In the genomic region with DNA sequence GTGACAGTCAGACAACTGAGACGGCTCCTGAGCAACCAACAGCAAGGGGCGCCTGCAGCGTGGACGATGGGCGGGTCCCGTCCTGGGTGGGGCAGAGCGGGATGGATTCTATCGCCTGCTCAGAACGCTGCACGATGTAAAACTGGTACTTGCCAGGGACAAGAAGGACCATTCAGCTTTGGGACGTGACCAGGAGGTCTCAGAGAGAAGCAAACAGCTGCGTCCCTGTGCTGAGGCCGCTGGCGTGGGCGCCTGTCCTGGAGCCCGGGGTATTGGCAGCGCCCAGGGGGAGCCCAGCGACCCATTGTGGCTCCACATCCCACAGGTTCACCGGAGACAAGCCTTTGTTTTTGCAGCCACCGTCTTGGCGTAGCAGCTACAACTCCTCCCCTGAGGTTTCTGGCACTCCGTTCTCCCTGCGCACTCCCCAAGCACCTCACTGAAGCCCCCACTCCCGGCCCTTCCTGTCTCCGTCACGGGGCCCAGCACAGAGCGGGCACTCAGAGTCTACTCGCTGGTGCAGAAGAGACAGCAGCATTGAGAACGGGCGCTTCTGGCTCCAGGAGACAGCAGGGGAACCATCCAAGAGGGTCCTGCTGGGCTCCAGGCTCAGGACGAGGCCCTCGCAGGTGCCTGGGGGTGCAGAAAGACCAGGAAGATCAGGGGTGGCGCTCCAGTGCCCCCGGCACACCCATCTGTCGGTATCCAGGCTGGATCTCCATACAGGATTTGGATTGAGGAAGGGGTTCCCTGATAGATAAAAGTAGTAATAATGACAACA, we compare ENCODE assay signal across 25 cellular contexts. TPM values are rescaled to one million over a fixed set of nuclear protein-coding genes. Genes with fewer than 3 reads are reported as not detected.
"Had no signal": no experiment of that assay in that cellular context is flagged by ENCODE, and none has a peak within 500 bp of the region (broad histone marks: within the 10 kb centered on the region; RNA-seq: fewer than 3 reads in every experiment).

No MANE protein-coding gene starts in this region.

- H3K36me3 ChIP-seq: left ventricle myocardium inferior, ovary, thoracic aorta had no signal

- ATAC-seq: activated T-cell treated with anti-CD3 and anti-CD28 coated beads, Interleukin-2, amount 50 U/mL, for 72 hours; natural killer cell; right cardiac atrium; stimulated activated naive B cell treated with anti-CD40 and anti-IgM and Interleukin-4, amounts not matched to agents 10 μg/mL and 1 μg/mL and 100 μg/mL, for 72 hours had no signal

- FAIRE-seq: small intestine had no signal

- H3K4me3 Mint-ChIP-seq: activated naive CD4-positive, alpha-beta T cell treated with anti-CD3 and anti-CD28 coated beads, Interleukin-2, amount 50 U/mL, for 24 hours; activated T-cell treated with anti-CD3 and anti-CD28 coated beads, Interleukin-2, amount 50 U/mL, for 72 hours; brain; natural killer cell; stimulated activated naive B cell treated with anti-CD40 and anti-IgM and Interleukin-4, amounts not matched to agents 10 μg/mL and 1 μg/mL and 100 μg/mL, for 72 hours had no signal

- H3K36me3 Mint-ChIP-seq: activated naive CD4-positive, alpha-beta T cell treated with anti-CD3 and anti-CD28 coated beads, Interleukin-2, amount 50 U/mL, for 24 hours; brain; natural killer cell; stimulated activated naive B cell treated with anti-CD40 and anti-IgM and Interleukin-4, amounts not matched to agents 10 μg/mL and 1 μg/mL and 100 μg/mL, for 72 hours had no signal

- DNase-seq: activated CD4-positive, alpha-beta T cell treated with anti-CD3 and anti-CD28 coated beads for 1 hour; activated CD8-positive, alpha-beta memory T cell treated with anti-CD3 and anti-CD28 coated beads for 24 hours; activated gamma-delta T cell treated with Interleukin-2 at 50 U/mL for 16 hours; activated T-cell treated with anti-CD3 and anti-CD28 coated beads, Interleukin-2, amount 50 U/mL, for 72 hours; anterior cingulate cortex; effector CD8-positive, alpha-beta T cell; foreskin melanocyte; left ventricle myocardium inferior; midbrain; natural killer cell; ovary; right cardiac atrium; small intestine; stimulated activated CD4-positive, alpha-beta T cell treated with anti-CD3 and anti-CD28 coated beads, Interleukin-2, amount 100 ng/mL, for 48 hours; stimulated activated CD8-positive, alpha-beta memory T cell treated with anti-CD3 and anti-CD28 coated beads, Interleukin-4, amount 100 ng/mL, for 48 hours; stimulated activated naive B cell treated with anti-CD40 and anti-IgM and Interleukin-4, amounts not matched to agents 10 μg/mL and 1 μg/mL and 100 μg/mL, for 72 hours; T-helper 9 cell had no signal

- H3K27ac Mint-ChIP-seq: activated naive CD4-positive, alpha-beta T cell treated with anti-CD3 and anti-CD28 coated beads, Interleukin-2, amount 50 U/mL, for 24 hours; activated T-cell treated with anti-CD3 and anti-CD28 coated beads, Interleukin-2, amount 50 U/mL, for 72 hours; brain; natural killer cell; stimulated activated naive B cell treated with anti-CD40 and anti-IgM and Interleukin-4, amounts not matched to agents 10 μg/mL and 1 μg/mL and 100 μg/mL, for 72 hours had no signal

- H3K4me3 ChIP-seq: left ventricle myocardium inferior, ovary, thoracic aorta had no signal

- H3K27ac ChIP-seq: left ventricle myocardium inferior, ovary, thoracic aorta had no signal

- H3K4me1 ChIP-seq: left ventricle myocardium inferior had no signal

- H3K9me3 ChIP-seq: left ventricle myocardium inferior, ovary, thoracic aorta had no signal

- H3K4me1 Mint-ChIP-seq: activated naive CD4-positive, alpha-beta T cell treated with anti-CD3 and anti-CD28 coated beads, Interleukin-2, amount 50 U/mL, for 24 hours; brain; natural killer cell; stimulated activated naive B cell treated with anti-CD40 and anti-IgM and Interleukin-4, amounts not matched to agents 10 μg/mL and 1 μg/mL and 100 μg/mL, for 72 hours had no signal

- H3K27me3 ChIP-seq: ovary had no signal

- H3K9me3 Mint-ChIP-seq: activated naive CD4-positive, alpha-beta T cell treated with anti-CD3 and anti-CD28 coated beads, Interleukin-2, amount 50 U/mL, for 24 hours; natural killer cell had no signal

RNA-seq across cellular contexts. Expression of gene KCNG2, which starts 22.1 kb away (rescaled TPM):
- total RNA-seq: activated T-cell treated with anti-CD3 and anti-CD28 coated beads, Interleukin-2, amount 50 U/mL, for 72 hours; chondrocyte; kidney epithelial cell; left ventricle myocardium inferior; natural killer cell; pulmonary artery endothelial cell; T-helper 1 cell treated with Interleukin-12 subunit alpha and Interleukin-12 subunit beta and Interleukin-4 antibody, amounts not matched to agents 30 ng/mL and 1 ng/mL, for 36 hours; ureter had no signal
- polyA plus RNA-seq: right cardiac atrium had no signal
